1 cellular context compared by ENCODE assay signal in the genomic region with DNA sequence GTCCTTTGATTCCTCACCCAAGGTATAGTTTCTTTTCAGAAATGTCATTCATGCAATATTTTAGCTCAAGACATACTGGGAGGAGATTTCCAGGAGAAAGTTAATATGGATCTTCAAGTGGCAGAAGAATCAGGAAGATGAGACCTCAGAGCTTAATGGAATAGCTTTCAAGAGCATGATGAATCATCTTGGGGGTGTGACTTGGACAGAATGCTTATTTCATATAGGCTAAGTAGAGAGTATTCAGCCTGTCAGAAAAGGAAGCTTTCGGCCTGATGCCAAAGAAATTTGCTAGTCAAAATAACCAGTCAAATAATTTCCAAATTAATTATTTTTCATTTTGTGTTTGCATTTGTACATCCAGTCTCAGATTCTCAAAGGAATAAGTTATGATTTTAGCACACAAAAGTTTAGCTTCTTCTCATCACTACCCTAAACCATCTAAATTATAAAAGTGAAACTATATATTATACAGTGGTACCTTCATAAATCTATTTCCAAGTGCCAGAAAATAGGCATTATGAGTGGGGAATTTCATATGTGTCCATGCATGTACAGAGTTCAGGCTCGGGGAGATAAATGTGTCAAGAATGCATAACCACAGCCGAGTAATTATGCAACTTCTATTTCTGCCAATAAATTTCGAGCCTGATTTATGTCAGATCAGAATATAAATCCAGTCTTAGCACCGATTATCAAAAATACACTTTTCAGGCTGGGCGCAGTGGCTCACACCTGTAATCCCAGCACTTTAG.
A peak's percentile ranks its signal among the peaks of the same experiment; 100 is the strongest.
TF ChIP-seq lines count a peak whose summit lies in the region.

No MANE protein-coding gene starts in this region.

TF ChIP-seq in K562, 482 proteins besides CTCF, POLR2A, EP300 and RAD21:
- TF ChIP-seq, protein P1, sequence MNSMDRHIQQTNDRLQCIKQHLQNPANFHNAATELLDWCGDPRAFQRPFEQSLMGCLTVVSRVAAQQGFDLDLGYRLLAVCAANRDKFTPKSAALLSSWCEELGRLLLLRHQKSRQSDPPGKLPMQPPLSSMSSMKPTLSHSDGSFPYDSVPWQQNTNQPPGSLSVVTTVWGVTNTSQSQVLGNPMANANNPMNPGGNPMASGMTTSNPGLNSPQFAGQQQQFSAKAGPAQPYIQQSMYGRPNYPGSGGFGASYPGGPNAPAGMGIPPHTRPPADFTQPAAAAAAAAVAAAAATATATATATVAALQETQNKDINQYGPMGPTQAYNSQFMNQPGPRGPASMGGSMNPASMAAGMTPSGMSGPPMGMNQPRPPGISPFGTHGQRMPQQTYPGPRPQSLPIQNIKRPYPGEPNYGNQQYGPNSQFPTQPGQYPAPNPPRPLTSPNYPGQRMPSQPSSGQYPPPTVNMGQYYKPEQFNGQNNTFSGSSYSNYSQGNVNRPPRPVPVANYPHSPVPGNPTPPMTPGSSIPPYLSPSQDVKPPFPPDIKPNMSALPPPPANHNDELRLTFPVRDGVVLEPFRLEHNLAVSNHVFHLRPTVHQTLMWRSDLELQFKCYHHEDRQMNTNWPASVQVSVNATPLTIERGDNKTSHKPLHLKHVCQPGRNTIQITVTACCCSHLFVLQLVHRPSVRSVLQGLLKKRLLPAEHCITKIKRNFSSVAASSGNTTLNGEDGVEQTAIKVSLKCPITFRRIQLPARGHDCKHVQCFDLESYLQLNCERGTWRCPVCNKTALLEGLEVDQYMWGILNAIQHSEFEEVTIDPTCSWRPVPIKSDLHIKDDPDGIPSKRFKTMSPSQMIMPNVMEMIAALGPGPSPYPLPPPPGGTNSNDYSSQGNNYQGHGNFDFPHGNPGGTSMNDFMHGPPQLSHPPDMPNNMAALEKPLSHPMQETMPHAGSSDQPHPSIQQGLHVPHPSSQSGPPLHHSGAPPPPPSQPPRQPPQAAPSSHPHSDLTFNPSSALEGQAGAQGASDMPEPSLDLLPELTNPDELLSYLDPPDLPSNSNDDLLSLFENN (IDR thresholded peaks at IDR 0.05; ENCODE audit: low read depth in 2 of 2, low read length in 2 of 2), result no peak
- TF ChIP-seq, protein P2, sequence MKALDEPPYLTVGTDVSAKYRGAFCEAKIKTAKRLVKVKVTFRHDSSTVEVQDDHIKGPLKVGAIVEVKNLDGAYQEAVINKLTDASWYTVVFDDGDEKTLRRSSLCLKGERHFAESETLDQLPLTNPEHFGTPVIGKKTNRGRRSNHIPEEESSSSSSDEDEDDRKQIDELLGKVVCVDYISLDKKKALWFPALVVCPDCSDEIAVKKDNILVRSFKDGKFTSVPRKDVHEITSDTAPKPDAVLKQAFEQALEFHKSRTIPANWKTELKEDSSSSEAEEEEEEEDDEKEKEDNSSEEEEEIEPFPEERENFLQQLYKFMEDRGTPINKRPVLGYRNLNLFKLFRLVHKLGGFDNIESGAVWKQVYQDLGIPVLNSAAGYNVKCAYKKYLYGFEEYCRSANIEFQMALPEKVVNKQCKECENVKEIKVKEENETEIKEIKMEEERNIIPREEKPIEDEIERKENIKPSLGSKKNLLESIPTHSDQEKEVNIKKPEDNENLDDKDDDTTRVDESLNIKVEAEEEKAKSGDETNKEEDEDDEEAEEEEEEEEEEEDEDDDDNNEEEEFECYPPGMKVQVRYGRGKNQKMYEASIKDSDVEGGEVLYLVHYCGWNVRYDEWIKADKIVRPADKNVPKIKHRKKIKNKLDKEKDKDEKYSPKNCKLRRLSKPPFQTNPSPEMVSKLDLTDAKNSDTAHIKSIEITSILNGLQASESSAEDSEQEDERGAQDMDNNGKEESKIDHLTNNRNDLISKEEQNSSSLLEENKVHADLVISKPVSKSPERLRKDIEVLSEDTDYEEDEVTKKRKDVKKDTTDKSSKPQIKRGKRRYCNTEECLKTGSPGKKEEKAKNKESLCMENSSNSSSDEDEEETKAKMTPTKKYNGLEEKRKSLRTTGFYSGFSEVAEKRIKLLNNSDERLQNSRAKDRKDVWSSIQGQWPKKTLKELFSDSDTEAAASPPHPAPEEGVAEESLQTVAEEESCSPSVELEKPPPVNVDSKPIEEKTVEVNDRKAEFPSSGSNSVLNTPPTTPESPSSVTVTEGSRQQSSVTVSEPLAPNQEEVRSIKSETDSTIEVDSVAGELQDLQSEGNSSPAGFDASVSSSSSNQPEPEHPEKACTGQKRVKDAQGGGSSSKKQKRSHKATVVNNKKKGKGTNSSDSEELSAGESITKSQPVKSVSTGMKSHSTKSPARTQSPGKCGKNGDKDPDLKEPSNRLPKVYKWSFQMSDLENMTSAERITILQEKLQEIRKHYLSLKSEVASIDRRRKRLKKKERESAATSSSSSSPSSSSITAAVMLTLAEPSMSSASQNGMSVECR (CRISPR knock-in tag; IDR thresholded peaks at IDR 0.05), result no peak
- TF ChIP-seq PML (IDR thresholded peaks at IDR 0.05; ENCODE audit: low read length) (no peak), ZSCAN29 (IDR thresholded peaks at IDR 0.05) (no peak), MEIS2 (IDR thresholded peaks at IDR 0.05; ENCODE audit: partially characterized antibody) (peak; percentile 22), FOSL1 (tag; conservative IDR thresholded peaks at IDR 0.05) (peak; percentile 28; the same call in 1 of the 2 replicates), EP400 (IDR thresholded peaks at IDR 0.05) (no peak), JUND (IDR thresholded peaks at IDR 0.05; ENCODE audit: borderline replicate concordance, low read depth, low read length) (no peak), JUND (tag; IDR thresholded peaks at IDR 0.05; ENCODE audit: borderline replicate concordance, low read depth, low read length) (0 out of 3 replicates have a peak, but pooled peaks have one; percentile 53), ZBTB17 (CRISPR knock-in tag; IDR thresholded peaks at IDR 0.05) (no peak), HDAC3 (IDR thresholded peaks at IDR 0.05; ENCODE audit: borderline replicate concordance, partially characterized antibody) (no peak)
- TF ChIP-seq, protein P3, sequence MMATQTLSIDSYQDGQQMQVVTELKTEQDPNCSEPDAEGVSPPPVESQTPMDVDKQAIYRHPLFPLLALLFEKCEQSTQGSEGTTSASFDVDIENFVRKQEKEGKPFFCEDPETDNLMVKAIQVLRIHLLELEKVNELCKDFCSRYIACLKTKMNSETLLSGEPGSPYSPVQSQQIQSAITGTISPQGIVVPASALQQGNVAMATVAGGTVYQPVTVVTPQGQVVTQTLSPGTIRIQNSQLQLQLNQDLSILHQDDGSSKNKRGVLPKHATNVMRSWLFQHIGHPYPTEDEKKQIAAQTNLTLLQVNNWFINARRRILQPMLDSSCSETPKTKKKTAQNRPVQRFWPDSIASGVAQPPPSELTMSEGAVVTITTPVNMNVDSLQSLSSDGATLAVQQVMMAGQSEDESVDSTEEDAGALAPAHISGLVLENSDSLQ (IDR thresholded peaks at IDR 0.05), result peak; percentile 46
- TF ChIP-seq, protein P4, sequence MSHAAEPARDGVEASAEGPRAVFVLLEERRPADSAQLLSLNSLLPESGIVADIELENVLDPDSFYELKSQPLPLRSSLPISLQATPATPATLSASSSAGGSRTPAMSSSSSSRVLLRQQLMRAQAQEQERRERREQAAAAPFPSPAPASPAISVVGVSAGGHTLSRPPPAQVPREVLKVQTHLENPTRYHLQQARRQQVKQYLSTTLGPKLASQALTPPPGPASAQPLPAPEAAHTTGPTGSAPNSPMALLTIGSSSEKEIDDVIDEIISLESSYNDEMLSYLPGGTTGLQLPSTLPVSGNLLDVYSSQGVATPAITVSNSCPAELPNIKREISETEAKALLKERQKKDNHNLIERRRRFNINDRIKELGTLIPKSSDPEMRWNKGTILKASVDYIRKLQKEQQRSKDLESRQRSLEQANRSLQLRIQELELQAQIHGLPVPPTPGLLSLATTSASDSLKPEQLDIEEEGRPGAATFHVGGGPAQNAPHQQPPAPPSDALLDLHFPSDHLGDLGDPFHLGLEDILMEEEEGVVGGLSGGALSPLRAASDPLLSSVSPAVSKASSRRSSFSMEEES (CRISPR knock-in tag; IDR thresholded peaks at IDR 0.05), result no peak
- TF ChIP-seq, protein P5, sequence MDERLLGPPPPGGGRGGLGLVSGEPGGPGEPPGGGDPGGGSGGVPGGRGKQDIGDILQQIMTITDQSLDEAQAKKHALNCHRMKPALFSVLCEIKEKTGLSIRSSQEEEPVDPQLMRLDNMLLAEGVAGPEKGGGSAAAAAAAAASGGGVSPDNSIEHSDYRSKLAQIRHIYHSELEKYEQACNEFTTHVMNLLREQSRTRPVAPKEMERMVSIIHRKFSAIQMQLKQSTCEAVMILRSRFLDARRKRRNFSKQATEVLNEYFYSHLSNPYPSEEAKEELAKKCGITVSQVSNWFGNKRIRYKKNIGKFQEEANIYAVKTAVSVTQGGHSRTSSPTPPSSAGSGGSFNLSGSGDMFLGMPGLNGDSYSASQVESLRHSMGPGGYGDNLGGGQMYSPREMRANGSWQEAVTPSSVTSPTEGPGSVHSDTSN (CRISPR knock-in tag; IDR thresholded peaks at IDR 0.05; ENCODE audit: low read depth), result no peak
- TF ChIP-seq, protein P5 (tag; conservative IDR thresholded peaks at IDR 0.05; ENCODE audit: low read depth), result peak; percentile 39; the same call in 1 of the 2 replicates
TF ChIP-seq in K562: peak in this region for 5.
